In genomic region chr10:113915540-113915939, GRCh38 we compare ENCODE assay signal across 18 cellular contexts.
"Had no signal": no experiment of that assay in that cellular context is flagged by ENCODE, and none has a peak within 500 bp of the region (broad histone marks: within the 10 kb centered on the region; RNA-seq: fewer than 3 reads in every experiment).

No MANE protein-coding gene starts in this region.

- H3K4me3 Mint-ChIP-seq: naive thymus-derived CD4-positive, alpha-beta T cell; nephron progenitor cell; stimulated activated memory B cell treated with anti-CD40 and anti-IgM and Interleukin-4, amounts not matched to agents 10 μg/mL and 1 μg/mL and 100 μg/mL, for 72 hours; stimulated activated naive CD8-positive, alpha-beta T cell treated with anti-CD3 and anti-CD28 coated beads, Interleukin-15, Interleukin-2, amounts not matched to agents 100 ng/mL and 50 ng/mL, for 24 hours had no signal

- DNase-seq: central memory CD4-positive, alpha-beta T cell; erythroblast; foreskin keratinocyte; head of caudate nucleus; hippocampal formation; left colon; naive thymus-derived CD4-positive, alpha-beta T cell; nephron progenitor cell; spleen; stimulated activated CD4-positive, alpha-beta T cell treated with anti-CD3 and anti-CD28 coated beads, Interleukin-15, amount 100 ng/mL, for 24 hours; stimulated activated CD4-positive, alpha-beta T cell treated with anti-CD3 and anti-CD28 coated beads, Interleukin-1b, Interleukin-23, amount 100 ng/mL, for 48 hours; stimulated activated CD4-positive, alpha-beta T cell treated with anti-CD3 and anti-CD28 coated beads, Interleukin-4, amount 100 ng/mL, for 24 hours; tibial artery had no signal

- H3K27ac Mint-ChIP-seq: naive thymus-derived CD4-positive, alpha-beta T cell; stimulated activated memory B cell treated with anti-CD40 and anti-IgM and Interleukin-4, amounts not matched to agents 10 μg/mL and 1 μg/mL and 100 μg/mL, for 72 hours; stimulated activated naive CD8-positive, alpha-beta T cell treated with anti-CD3 and anti-CD28 coated beads, Interleukin-15, Interleukin-2, amounts not matched to agents 100 ng/mL and 50 ng/mL, for 24 hours had no signal

- H3K79me2 ChIP-seq: parathyroid adenoma had no signal

- H3K4me3 ChIP-seq: prostate gland, spleen, tibial artery had no signal

- H3K27ac ChIP-seq: foreskin keratinocyte, parathyroid adenoma, spleen, tibial artery had no signal

- ATAC-seq: left colon; naive thymus-derived CD4-positive, alpha-beta T cell; sciatic nerve; stimulated activated memory B cell treated with anti-CD40 and anti-IgM and Interleukin-4, amounts not matched to agents 10 μg/mL and 1 μg/mL and 100 μg/mL, for 72 hours had no signal

- H3K9ac ChIP-seq: parathyroid adenoma had no signal

- H3K27me3 ChIP-seq: foreskin keratinocyte, spleen, tibial artery had no signal

- H3K9me3 Mint-ChIP-seq: nephron progenitor cell; stimulated activated naive CD8-positive, alpha-beta T cell treated with anti-CD3 and anti-CD28 coated beads, Interleukin-15, Interleukin-2, amounts not matched to agents 100 ng/mL and 50 ng/mL, for 24 hours had no signal

- H3K4me1 ChIP-seq: foreskin keratinocyte, parathyroid adenoma, prostate gland, spleen, tibial artery had no signal

- H3K27me3 Mint-ChIP-seq: naive thymus-derived CD4-positive, alpha-beta T cell; stimulated activated memory B cell treated with anti-CD40 and anti-IgM and Interleukin-4, amounts not matched to agents 10 μg/mL and 1 μg/mL and 100 μg/mL, for 72 hours; stimulated activated naive CD8-positive, alpha-beta T cell treated with anti-CD3 and anti-CD28 coated beads, Interleukin-15, Interleukin-2, amounts not matched to agents 100 ng/mL and 50 ng/mL, for 24 hours had no signal

- H3K4me1 Mint-ChIP-seq: naive thymus-derived CD4-positive, alpha-beta T cell; nephron progenitor cell had no signal

- H3K36me3 ChIP-seq: prostate gland had no signal

- H3K9me3 ChIP-seq: prostate gland, spleen, tibial artery had no signal

- H2AFZ ChIP-seq: parathyroid adenoma had no signal
